8 cellular contexts compared by ENCODE assay signal in the genomic region with DNA sequence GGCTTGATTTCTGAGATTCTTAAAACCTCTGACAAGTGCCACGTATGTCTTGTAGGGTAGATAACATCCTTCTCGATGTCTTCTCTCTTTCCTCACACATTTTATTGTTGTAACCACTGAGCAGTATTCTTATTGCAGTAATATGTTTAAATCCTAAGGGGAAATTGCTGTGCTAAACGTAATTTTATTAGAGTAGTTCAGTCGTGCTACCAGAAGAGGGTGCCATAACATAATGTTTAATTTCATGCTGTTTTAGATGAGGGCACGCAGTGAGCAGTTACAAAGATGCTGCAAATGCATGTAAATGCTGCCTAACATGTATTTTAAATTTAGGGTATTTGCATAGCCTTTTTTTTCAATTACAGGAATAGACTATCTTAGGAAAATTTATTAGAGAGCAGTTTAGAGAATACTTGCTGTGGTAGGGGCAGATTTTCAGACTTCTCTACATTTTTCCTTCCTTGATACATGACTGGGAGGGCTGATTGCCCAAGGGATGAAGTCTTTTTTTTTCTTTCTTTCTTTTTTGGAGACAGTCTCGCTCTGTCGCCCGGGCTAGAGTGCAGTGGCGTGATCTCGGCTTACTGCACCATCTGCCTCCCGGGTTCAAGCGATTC. TPM values are rescaled to one million over a fixed set of nuclear protein-coding genes. Genes with fewer than 3 reads are reported as not detected.
DNase-seq lines count a peak whose midpoint lies in the region; ATAC-seq lines count a peak whose summit lies in the region.

No MANE protein-coding gene starts in this region.

- intact Hi-C loops in activated CD4-positive, alpha-beta T cell treated with anti-CD3 and anti-CD28 coated beads, Interleukin-2, amount 10 ng/mL, durations not matched to agents 24 days and 14 days (cut with micrococcal nuclease) = loop anchor here (1.0 to 5.0 kb wide), 5 partner anchors 38 to 371 kb away; no protein-coding TSS in a partner anchor

- peak; percentile 78 for DNase-seq in activated CD4-positive, alpha-beta T cell treated with anti-CD3 and anti-CD28 coated beads, Interleukin-2, amount 10 ng/mL, durations not matched to agents 24 days and 14 days
- DNase-seq in activated CD4-positive, alpha-beta T cell treated with anti-CD3 and anti-CD28 coated beads, Interleukin-2, amount 50 U/mL, for 48 hours = no peak
- DNase-seq in HT-29 (ENCODE audit: low spot score) = peak; percentile 80
- peak; percentile 73 for DNase-seq in OCI-M1 (lab: John Stamatoyannopoulos, UW)
- peak; percentile 19 to 34 (median 27) for DNase-seq in effector memory CD8-positive, alpha-beta T cell
- DNase-seq in midbrain (lab: John Stamatoyannopoulos, UW) = peak; percentile 51
- DNase-seq in UCSD-AML1 (lab: John Stamatoyannopoulos, UW; ENCODE audit: unreplicated experiment) = no peak
- DNase-seq in NCI-H187 treated with DMSO at 0.1 percent for 48 hours (lab: John Stamatoyannopoulos, UW) = no peak

- H3K4me3 Mint-ChIP-seq in activated CD4-positive, alpha-beta T cell treated with anti-CD3 and anti-CD28 coated beads, Interleukin-2, amount 10 ng/mL, durations not matched to agents 24 days and 14 days = no peak overlapping the region
- H3K4me3 Mint-ChIP-seq in effector memory CD8-positive, alpha-beta T cell = no peak overlapping the region

- H3K36me3 Mint-ChIP-seq in activated CD4-positive, alpha-beta T cell treated with anti-CD3 and anti-CD28 coated beads, Interleukin-2, amount 10 ng/mL, durations not matched to agents 24 days and 14 days (ENCODE audit: low read depth) = peaks cover 33% of the 10 kb centered on the region
- H3K36me3 Mint-ChIP-seq in effector memory CD8-positive, alpha-beta T cell (ENCODE audit: insufficient read depth) = peaks cover 15% of the 10 kb centered on the region

- H3K27me3 Mint-ChIP-seq in activated CD4-positive, alpha-beta T cell treated with anti-CD3 and anti-CD28 coated beads, Interleukin-2, amount 10 ng/mL, durations not matched to agents 24 days and 14 days = no peaks in the 10 kb centered on the region
- no peaks in the 10 kb centered on the region for H3K27me3 Mint-ChIP-seq in effector memory CD8-positive, alpha-beta T cell

- peak; percentile 76 for ATAC-seq in effector memory CD8-positive, alpha-beta T cell (replicated peaks)

- no peak overlapping the region for H3K27ac Mint-ChIP-seq in activated CD4-positive, alpha-beta T cell treated with anti-CD3 and anti-CD28 coated beads, Interleukin-2, amount 10 ng/mL, durations not matched to agents 24 days and 14 days
- peak overlapping the region in 1 of 2 donors; percentile 25 for H3K27ac Mint-ChIP-seq in effector memory CD8-positive, alpha-beta T cell

- H3K4me1 Mint-ChIP-seq in activated CD4-positive, alpha-beta T cell treated with anti-CD3 and anti-CD28 coated beads, Interleukin-2, amount 10 ng/mL, durations not matched to agents 24 days and 14 days = peaks cover 3% of the 10 kb centered on the region
- peaks cover 0 to 10% of the 10 kb centered on the region in 2 donors for H3K4me1 Mint-ChIP-seq in effector memory CD8-positive, alpha-beta T cell (ENCODE audit: low read depth in 2 of 2)

- no peaks in the 10 kb centered on the region for H3K9me3 Mint-ChIP-seq in activated CD4-positive, alpha-beta T cell treated with anti-CD3 and anti-CD28 coated beads, Interleukin-2, amount 10 ng/mL, durations not matched to agents 24 days and 14 days
- no peaks in the 10 kb centered on the region for H3K9me3 Mint-ChIP-seq in effector memory CD8-positive, alpha-beta T cell

RNA-seq across cellular contexts. Expression of a gene that starts 51.7 kb away (rescaled TPM):
- 14.1 and 14.3 TPM in 2 replicates for total RNA-seq in activated CD4-positive, alpha-beta T cell treated with anti-CD3 and anti-CD28 coated beads, Interleukin-2, amount 10 ng/mL, durations not matched to agents 24 days and 14 days
- total RNA-seq in HT-29 (2014; rRNA removed; shearing (Covaris generic)) = 7.4 and 20.1 TPM in 2 replicates

Comparison
In these comparisons a context has a peak if more than half of its experiments do, and no peak if none do; other contexts are left out.
1. DNase-seq: peak in activated CD4-positive, alpha-beta T cell treated with anti-CD3 and anti-CD28 coated beads, Interleukin-2, amount 10 ng/mL, durations not matched to agents 24 days and 14 days (single experiment), HT-29 (single experiment), OCI-M1 (single experiment), effector memory CD8-positive, alpha-beta T cell (3 of 3) and midbrain (single experiment); none in activated CD4-positive, alpha-beta T cell treated with anti-CD3 and anti-CD28 coated beads, Interleukin-2, amount 50 U/mL, for 48 hours (0 of 2), UCSD-AML1 (single experiment) and NCI-H187 treated with DMSO at 0.1 percent for 48 hours (single experiment).